In genomic region chr4:61254406-61254805, GRCh38 we compare ENCODE assay signal across 18 cellular contexts. TPM values are rescaled to one million over a fixed set of nuclear protein-coding genes. Genes with fewer than 3 reads are reported as not detected.
"Had no signal": no experiment of that assay in that cellular context is flagged by ENCODE, and none has a peak within 500 bp of the region (broad histone marks: within the 10 kb centered on the region; RNA-seq: fewer than 3 reads in every experiment).

No MANE protein-coding gene starts in this region.

- H3K27me3 ChIP-seq: dorsolateral prefrontal cortex, pancreas, tibial artery had no signal

- H3K27me3 Mint-ChIP-seq: memory B cell; naive thymus-derived CD8-positive, alpha-beta T cell; stimulated activated memory B cell treated with anti-CD40 and anti-IgM and Interleukin-4, amounts not matched to agents 10 μg/mL and 1 μg/mL and 100 μg/mL, for 72 hours had no signal

- ATAC-seq: naive thymus-derived CD8-positive, alpha-beta T cell; pancreas; sciatic nerve; stimulated activated memory B cell treated with anti-CD40 and anti-IgM and Interleukin-4, amounts not matched to agents 10 μg/mL and 1 μg/mL and 100 μg/mL, for 72 hours had no signal

- H3K36me3 ChIP-seq: left ventricle myocardium inferior, pancreas, tibial artery had no signal

- H3K36me3 Mint-ChIP-seq: memory B cell; naive thymus-derived CD8-positive, alpha-beta T cell; stimulated activated memory B cell treated with anti-CD40 and anti-IgM and Interleukin-4, amounts not matched to agents 10 μg/mL and 1 μg/mL and 100 μg/mL, for 72 hours had no signal

- H3K9me3 Mint-ChIP-seq: endodermal cell had no signal

- H3K4me1 ChIP-seq: left ventricle myocardium inferior, pancreas had no signal

- H3K27ac Mint-ChIP-seq: endodermal cell; memory B cell; naive thymus-derived CD8-positive, alpha-beta T cell; stimulated activated memory B cell treated with anti-CD40 and anti-IgM and Interleukin-4, amounts not matched to agents 10 μg/mL and 1 μg/mL and 100 μg/mL, for 72 hours; T-helper 2 cell treated with Interferon-gamma antibody and Interleukin-4, amounts not matched to agents 5 μg/mL and 100 μg/mL, for 36 hours had no signal

- H3K4me1 Mint-ChIP-seq: memory B cell; naive thymus-derived CD8-positive, alpha-beta T cell; stimulated activated memory B cell treated with anti-CD40 and anti-IgM and Interleukin-4, amounts not matched to agents 10 μg/mL and 1 μg/mL and 100 μg/mL, for 72 hours had no signal

- FAIRE-seq: kidney, pancreas, urothelium cell line had no signal

- H3K9me3 ChIP-seq: left ventricle myocardium inferior, pancreas, tibial artery had no signal

- H3K4me3 Mint-ChIP-seq: endodermal cell; memory B cell; naive thymus-derived CD8-positive, alpha-beta T cell; stimulated activated memory B cell treated with anti-CD40 and anti-IgM and Interleukin-4, amounts not matched to agents 10 μg/mL and 1 μg/mL and 100 μg/mL, for 72 hours; T-helper 2 cell treated with Interferon-gamma antibody and Interleukin-4, amounts not matched to agents 5 μg/mL and 100 μg/mL, for 36 hours had no signal

- H3K4me3 ChIP-seq: dorsolateral prefrontal cortex, left ventricle myocardium inferior, pancreas, tibial artery had no signal

- DNase-seq: activated CD4-positive, alpha-beta T cell treated with anti-CD3 and anti-CD28 coated beads, Interleukin-2, amount 50 U/mL, for 1 hour; activated CD8-positive, alpha-beta memory T cell treated with anti-CD3 and anti-CD28 coated beads for 24 hours; anterior cingulate cortex; dorsolateral prefrontal cortex; endodermal cell; hippocampal formation; kidney; left ventricle myocardium inferior; naive thymus-derived CD8-positive, alpha-beta T cell; pancreas; stimulated activated CD4-positive, alpha-beta T cell treated with anti-CD3 and anti-CD28 coated beads, Interleukin-12 subunit alpha, Interleukin-12 subunit beta, amount 100 ng/mL, for 4 hours; stimulated activated CD4-positive, alpha-beta T cell treated with anti-CD3 and anti-CD28 coated beads, Interleukin-2, amount 100 ng/mL, for 48 hours; tibial artery had no signal

- H3K27ac ChIP-seq: left ventricle myocardium inferior, pancreas, tibial artery had no signal

RNA-seq across cellular contexts. Expression of gene ADGRL3, which starts 54.3 kb away (rescaled TPM):
- total RNA-seq: naive thymus-derived CD8-positive, alpha-beta T cell had no signal
